ENCODE assay signal across 24 cellular contexts in genomic region chr11:126718319-126718718, GRCh38.
A peak's percentile ranks its signal among the peaks of the same experiment; 100 is the strongest.
DNase-seq lines count a peak whose midpoint lies in the region; ATAC-seq, FAIRE-seq and TF ChIP-seq lines count a peak whose summit lies in the region.
"Had no signal": no experiment of that assay in that cellular context is flagged by ENCODE, and none has a peak within 500 bp of the region (broad histone marks: within the 10 kb centered on the region; RNA-seq: fewer than 3 reads in every experiment).

No MANE protein-coding gene starts in this region.

- peaks cover 50% of the 10 kb centered on the region for H3K27me3 Mint-ChIP-seq in astrocyte (ENCODE audit: low read depth, unreplicated experiment)
- peaks cover 2% of the 10 kb centered on the region for H3K27me3 Mint-ChIP-seq in GM23338 (ENCODE audit: insufficient read depth, low read depth, poor library complexity)
- no peaks in the 10 kb centered on the region for H3K27me3 Mint-ChIP-seq in activated naive CD4-positive, alpha-beta T cell treated with anti-CD3 and anti-CD28 coated beads, Interleukin-2, amount 10 ng/mL, durations not matched to agents 7 days and 5 days
- H3K27me3 Mint-ChIP-seq: activated CD4-positive, alpha-beta memory T cell treated with anti-CD3 and anti-CD28 coated beads, Interleukin-2, amount 10 ng/mL, durations not matched to agents 7 days and 5 days; CD4-positive, CD25-positive, alpha-beta regulatory T cell had no signal

- H3K36me3 ChIP-seq in astrocyte (ENCODE audit: insufficient read depth, low read length), result no peaks in the 10 kb centered on the region
- no peaks in the 10 kb centered on the region for H3K36me3 ChIP-seq in left lung
- no peaks in the 10 kb centered on the region for H3K36me3 ChIP-seq in GM23338 (ENCODE audit: insufficient read depth)
- H3K36me3 ChIP-seq: HAP-1, spleen had no signal

- no peak for TF ChIP-seq CTCF in astrocyte (IDR thresholded peaks at IDR 0.05; ENCODE audit: insufficient read depth, low read depth, low read length)
- TF ChIP-seq CTCF in left lung (IDR thresholded peaks at IDR 0.05), result no peak
- no peak for TF ChIP-seq CTCF in GM23338 (conservative IDR thresholded peaks at IDR 0.05; ENCODE audit: low read depth in 2 of 2)

- H3K4me1 Mint-ChIP-seq in astrocyte (ENCODE audit: low read depth, unreplicated experiment) (peaks cover 6% of the 10 kb centered on the region), GM23338 (peaks cover 18% of the 10 kb centered on the region)
- H3K4me1 Mint-ChIP-seq in activated naive CD4-positive, alpha-beta T cell treated with anti-CD3 and anti-CD28 coated beads, Interleukin-2, amount 10 ng/mL, durations not matched to agents 7 days and 5 days, result no peaks in the 10 kb centered on the region
- H3K4me1 Mint-ChIP-seq: activated CD4-positive, alpha-beta memory T cell treated with anti-CD3 and anti-CD28 coated beads, Interleukin-2, amount 10 ng/mL, durations not matched to agents 7 days and 5 days; CD4-positive, CD25-positive, alpha-beta regulatory T cell had no signal

- peak; percentile 63 for ATAC-seq in left lung
- no peak for ATAC-seq in GM23338
- ATAC-seq: mucosa of descending colon had no signal

- H3K4me3 ChIP-seq in astrocyte (ENCODE audit: insufficient read depth, low read depth, low read length) (no peak overlapping the region), left lung (no peak overlapping the region), GM23338 (no peak overlapping the region)
- H3K4me3 ChIP-seq: HAP-1, mucosa of descending colon, spleen had no signal

- CTCF ChIA-PET in activated naive CD4-positive, alpha-beta T cell treated with anti-CD3 and anti-CD28 coated beads, Interleukin-2, amount 10 ng/mL, durations not matched to agents 7 days and 5 days (lab: Charles Lee), result no interaction called here

- H3K4me1 ChIP-seq in astrocyte (ENCODE audit: insufficient read depth, low read length) (no peaks in the 10 kb centered on the region), left lung (no peaks in the 10 kb centered on the region), GM23338 (ENCODE audit: insufficient read depth) (peaks cover 7% of the 10 kb centered on the region; the same call in 1 of the 2 replicates)
- H3K4me1 ChIP-seq: HAP-1, spleen had no signal

- H3K36me3 Mint-ChIP-seq in astrocyte (ENCODE audit: low read depth, unreplicated experiment) (no peaks in the 10 kb centered on the region), GM23338 (ENCODE audit: low read depth) (no peaks in the 10 kb centered on the region)
- H3K36me3 Mint-ChIP-seq in activated naive CD4-positive, alpha-beta T cell treated with anti-CD3 and anti-CD28 coated beads, Interleukin-2, amount 10 ng/mL, durations not matched to agents 7 days and 5 days, result no peaks in the 10 kb centered on the region
- H3K36me3 Mint-ChIP-seq: CD4-positive, CD25-positive, alpha-beta regulatory T cell had no signal

- FAIRE-seq in astrocyte (lab: Jason Lieb, UNC), result no peak
- FAIRE-seq: HTR-8/SVneo had no signal

- H3K79me2 ChIP-seq in astrocyte (ENCODE audit: insufficient read depth, low read length) (no peaks in the 10 kb centered on the region), GM23338 (replicated peaks; ENCODE audit: insufficient read depth) (no peaks in the 10 kb centered on the region)

- H3K27ac ChIP-seq in astrocyte (ENCODE audit: low read depth, low read length) (no peak overlapping the region), left lung (no peak overlapping the region), GM23338 (ENCODE audit: low read depth) (no peak overlapping the region)
- H3K27ac ChIP-seq: RWPE1, spleen had no signal

- H3K9me3 ChIP-seq in astrocyte (ENCODE audit: insufficient read depth, low read depth, low read length) (no peaks in the 10 kb centered on the region), left lung (no peaks in the 10 kb centered on the region)
- H3K9me3 ChIP-seq: HAP-1, mucosa of descending colon, spleen had no signal

- H4K20me1 ChIP-seq in astrocyte (ENCODE audit: insufficient read depth, low read length) (no peaks in the 10 kb centered on the region), GM23338 (replicated peaks; ENCODE audit: insufficient read depth) (no peaks in the 10 kb centered on the region)

- no peaks in the 10 kb centered on the region for H3K27me3 ChIP-seq in astrocyte (ENCODE audit: insufficient read depth, low read length)
- peaks cover 0 to 2% of the 10 kb centered on the region in 2 donors for H3K27me3 ChIP-seq in left lung
- no peaks in the 10 kb centered on the region for H3K27me3 ChIP-seq in GM23338 (ENCODE audit: insufficient read depth)

- no peak overlapping the region for H3K4me2 ChIP-seq in astrocyte (ENCODE audit: low read length)
- H3K4me2 ChIP-seq in GM23338, result no peak overlapping the region

- no peak overlapping the region for H2AFZ ChIP-seq in astrocyte (ENCODE audit: low read depth, low read length)
- H2AFZ ChIP-seq in GM23338, result no peak overlapping the region

- H3K9me2 ChIP-seq in GM23338 (ENCODE audit: insufficient read depth), result 0 out of 2 replicates have a peak, but pooled peaks cover 7% of the 10 kb centered on the region

- H3K9me3 Mint-ChIP-seq in astrocyte (ENCODE audit: unreplicated experiment) (peaks cover 3% of the 10 kb centered on the region), GM23338 (no peaks in the 10 kb centered on the region)
- H3K9me3 Mint-ChIP-seq in activated naive CD4-positive, alpha-beta T cell treated with anti-CD3 and anti-CD28 coated beads, Interleukin-2, amount 10 ng/mL, durations not matched to agents 7 days and 5 days, result no peaks in the 10 kb centered on the region
- H3K9me3 Mint-ChIP-seq: activated CD4-positive, alpha-beta memory T cell treated with anti-CD3 and anti-CD28 coated beads, Interleukin-2, amount 10 ng/mL, durations not matched to agents 7 days and 5 days; activated naive CD4-positive, alpha-beta T cell treated with anti-CD3 and anti-CD28 coated beads for 36 hours had no signal

- intact Hi-C loops in left lung (cut with DNase I), result loop anchor here (5.0 to 10.0 kb wide), 2 partner anchors 266 to 274 kb away; no protein-coding TSS in a partner anchor

- no peak overlapping the region for H3K4me3 Mint-ChIP-seq in astrocyte (ENCODE audit: unreplicated experiment)
- no peak overlapping the region for H3K4me3 Mint-ChIP-seq in GM23338
- H3K4me3 Mint-ChIP-seq in activated naive CD4-positive, alpha-beta T cell treated with anti-CD3 and anti-CD28 coated beads, Interleukin-2, amount 10 ng/mL, durations not matched to agents 7 days and 5 days, result no peak overlapping the region
- H3K4me3 Mint-ChIP-seq: activated CD4-positive, alpha-beta memory T cell treated with anti-CD3 and anti-CD28 coated beads, Interleukin-2, amount 10 ng/mL, durations not matched to agents 7 days and 5 days; activated naive CD4-positive, alpha-beta T cell treated with anti-CD3 and anti-CD28 coated beads for 36 hours; CD4-positive, CD25-positive, alpha-beta regulatory T cell had no signal

- H3K27ac Mint-ChIP-seq in astrocyte (ENCODE audit: unreplicated experiment), result peak overlapping the region; percentile 48
- no peak overlapping the region for H3K27ac Mint-ChIP-seq in GM23338
- H3K27ac Mint-ChIP-seq in activated naive CD4-positive, alpha-beta T cell treated with anti-CD3 and anti-CD28 coated beads, Interleukin-2, amount 10 ng/mL, durations not matched to agents 7 days and 5 days, result no peak overlapping the region
- H3K27ac Mint-ChIP-seq: activated CD4-positive, alpha-beta memory T cell treated with anti-CD3 and anti-CD28 coated beads, Interleukin-2, amount 10 ng/mL, durations not matched to agents 7 days and 5 days; activated naive CD4-positive, alpha-beta T cell treated with anti-CD3 and anti-CD28 coated beads for 36 hours; CD4-positive, CD25-positive, alpha-beta regulatory T cell had no signal

- DNase-seq in A172 (ENCODE audit: low spot score) (peak; percentile 8), EL (peak; percentile 48), astrocyte (ENCODE audit: low read depth) (no peak), left lung (no peak), NAMALWA (ENCODE audit: low spot score) (no peak), GM23338 (ENCODE audit: low spot score) (no peak)
- no peak for DNase-seq in activated CD8-positive, alpha-beta memory T cell treated with anti-CD3 and anti-CD28 coated beads, Interleukin-2, amount 50 U/mL, for 4 hours
- DNase-seq in activated naive CD4-positive, alpha-beta T cell treated with anti-CD3 and anti-CD28 coated beads, Interleukin-2, amount 10 ng/mL, durations not matched to agents 7 days and 5 days, result no peak
- DNase-seq: activated CD4-positive, alpha-beta memory T cell treated with anti-CD3 and anti-CD28 coated beads, Interleukin-2, amount 10 ng/mL, durations not matched to agents 7 days and 5 days; activated CD4-positive, CD25-positive, alpha-beta regulatory T cell; activated naive CD4-positive, alpha-beta T cell treated with anti-CD3 and anti-CD28 coated beads for 36 hours; activated T-cell treated with anti-CD3 and anti-CD28 coated beads, Interleukin-2, amount 50 U/mL, for 1 hour; CD4-positive, CD25-positive, alpha-beta regulatory T cell; erythroblast; Karpas-422; mucosa of descending colon; NCI-H1105; NCI-H2081; NCI-H510A treated with DMSO at 0.1 percent for 48 hours; spleen; T1000 had no signal

- no peak overlapping the region for H3K9ac ChIP-seq in astrocyte (ENCODE audit: low read length)

- no peaks in the 10 kb centered on the region for H3F3A ChIP-seq in GM23338 (replicated peaks; ENCODE audit: low read depth)

TF ChIP-seq in GM23338, 12 proteins besides CTCF, POLR2A, EP300 and RAD21 (continues in another document):
- TF ChIP-seq JUNB (IDR thresholded peaks at IDR 0.05; ENCODE audit: unreplicated experiment), result no peak

Comparison
In these comparisons a context has a peak if more than half of its experiments do, and no peak if none do; other contexts are left out.
1. DNase-seq: peak in A172 (single experiment) and EL (single experiment); none in astrocyte (single experiment), left lung (0 of 2), activated CD8-positive, alpha-beta memory T cell treated with anti-CD3 and anti-CD28 coated beads, Interleukin-2, amount 50 U/mL, for 4 hours (single experiment), NAMALWA (single experiment), GM23338 (single experiment) and activated naive CD4-positive, alpha-beta T cell treated with anti-CD3 and anti-CD28 coated beads, Interleukin-2, amount 10 ng/mL, durations not matched to agents 7 days and 5 days (single experiment).